Comparison of ENCODE assay signal across 27 cellular contexts in the genomic region with DNA sequence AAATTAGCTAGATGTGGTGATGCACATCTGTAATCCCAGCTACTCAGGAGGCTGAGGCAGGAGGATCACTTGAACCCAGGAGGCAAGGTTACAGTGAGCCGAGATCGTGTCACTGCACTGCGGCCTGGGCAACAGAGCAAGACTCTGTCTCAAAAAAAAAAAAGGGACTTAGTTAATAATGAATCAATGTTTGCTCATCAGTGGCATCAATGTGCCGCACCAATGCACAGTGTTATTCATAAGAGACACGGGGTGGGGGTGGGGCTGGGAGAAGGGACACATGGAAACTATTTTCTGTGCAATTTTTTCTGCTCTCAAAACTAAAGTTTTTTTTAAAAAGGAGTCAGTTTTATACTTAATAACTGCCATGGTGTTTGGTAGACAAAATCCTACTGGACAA. TPM values are rescaled to one million over a fixed set of nuclear protein-coding genes. Genes with fewer than 3 reads are reported as not detected.
"Had no signal": no experiment of that assay in that cellular context is flagged by ENCODE, and none has a peak within 500 bp of the region (broad histone marks: within the 10 kb centered on the region; RNA-seq: fewer than 3 reads in every experiment).

No MANE protein-coding gene starts in this region.

- H2AFZ ChIP-seq: parathyroid adenoma had no signal

- H3K79me2 ChIP-seq: parathyroid adenoma had no signal

- ATAC-seq: heart right ventricle; left ventricle myocardium superior; naive thymus-derived CD8-positive, alpha-beta T cell; sciatic nerve; stimulated activated effector memory CD8-positive, alpha-beta T cell treated with anti-CD3 and anti-CD28 coated beads, Interleukin-12 subunit alpha, Interleukin-12 subunit beta, amount 100 ng/mL, for 72 hours; WTC11 had no signal

- H3K9ac ChIP-seq: parathyroid adenoma had no signal

- H3K27me3 ChIP-seq: colonic mucosa, vagina had no signal

- H3K4me3 Mint-ChIP-seq: activated naive CD8-positive, alpha-beta T cell treated with anti-CD3 and anti-CD28 coated beads for 36 hours; activated T-cell treated with anti-CD3 and anti-CD28 coated beads, Interleukin-2, amount 50 U/mL, for 24 hours; endodermal cell; mesothelial cell of epicardium; naive thymus-derived CD8-positive, alpha-beta T cell; stimulated activated effector memory CD8-positive, alpha-beta T cell treated with anti-CD3 and anti-CD28 coated beads, Interleukin-12 subunit alpha, Interleukin-12 subunit beta, amount 100 ng/mL, for 72 hours; type B pancreatic cell; WTC11 had no signal

- H3K36me3 Mint-ChIP-seq: activated naive CD8-positive, alpha-beta T cell treated with anti-CD3 and anti-CD28 coated beads for 36 hours; mesothelial cell of epicardium; naive thymus-derived CD8-positive, alpha-beta T cell; stimulated activated effector memory CD8-positive, alpha-beta T cell treated with anti-CD3 and anti-CD28 coated beads, Interleukin-12 subunit alpha, Interleukin-12 subunit beta, amount 100 ng/mL, for 72 hours; type B pancreatic cell; WTC11 had no signal

- H3K9me3 ChIP-seq: colonic mucosa, heart right ventricle, thoracic aorta, vagina had no signal

- H3K9me3 Mint-ChIP-seq: activated naive CD8-positive, alpha-beta T cell treated with anti-CD3 and anti-CD28 coated beads for 36 hours; activated T-cell treated with anti-CD3 and anti-CD28 coated beads, Interleukin-2, amount 50 U/mL, for 24 hours; activated T-helper 2 cell treated with anti-CD3 and anti-CD28 coated beads, Interferon-gamma antibody, Interleukin-2, Interleukin-4, amounts not matched to agents 10 μg/mL and 5 μg/mL and 100 μg/mL, durations not matched to agents 14 hours and 24 hours and 36 hours; endodermal cell; mesothelial cell of epicardium; naive thymus-derived CD8-positive, alpha-beta T cell; stimulated activated effector memory CD8-positive, alpha-beta T cell treated with anti-CD3 and anti-CD28 coated beads, Interleukin-12 subunit alpha, Interleukin-12 subunit beta, amount 100 ng/mL, for 72 hours; type B pancreatic cell; WTC11 had no signal

- H3K4me3 ChIP-seq: colonic mucosa, heart right ventricle, thoracic aorta, vagina had no signal

- H3K27ac ChIP-seq: heart right ventricle, parathyroid adenoma, thoracic aorta, vagina had no signal

- H3K4me1 ChIP-seq: parathyroid adenoma had no signal

- DNase-seq: activated CD4-positive, alpha-beta T cell treated with anti-CD3 and anti-CD28 coated beads, Interleukin-2, amount 50 U/mL, for 4 hours; activated CD8-positive, alpha-beta memory T cell treated with anti-CD3 and anti-CD28 coated beads for 24 hours; activated CD8-positive, alpha-beta memory T cell treated with anti-CD3 and anti-CD28 coated beads, Interleukin-2, amount 50 U/mL, for 4 hours; activated naive CD4-positive, alpha-beta T cell treated with Interleukin-2 at 50 U/mL for 16 hours; activated naive CD8-positive, alpha-beta T cell treated with anti-CD3 and anti-CD28 coated beads for 36 hours; activated T-cell treated with anti-CD3 and anti-CD28 coated beads, Interleukin-2, amount 50 U/mL, for 24 hours; amniotic stem cell; heart right ventricle; left ventricle myocardium superior; mammary epithelial cell; naive thymus-derived CD8-positive, alpha-beta T cell; small intestine; stimulated activated CD4-positive, alpha-beta T cell treated with anti-CD3 and anti-CD28 coated beads, Interleukin-2, amount 100 ng/mL, for 24 hours; T-helper 1 cell had no signal

- H3K27ac Mint-ChIP-seq: endodermal cell, mesothelial cell of epicardium, type B pancreatic cell, WTC11 had no signal

- H3K36me3 ChIP-seq: colonic mucosa, heart right ventricle, thoracic aorta, vagina had no signal

RNA-seq across cellular contexts. Expression of gene ATP2C2, which starts 6.8 kb away (rescaled TPM):
- total RNA-seq: activated naive CD8-positive, alpha-beta T cell treated with anti-CD3 and anti-CD28 coated beads for 36 hours; activated T-helper 2 cell treated with anti-CD3 and anti-CD28 coated beads, Interferon-gamma antibody, Interleukin-2, Interleukin-4, amounts not matched to agents 10 μg/mL and 5 μg/mL and 100 μg/mL, durations not matched to agents 14 hours and 24 hours and 36 hours; fibroblast of villous mesenchyme; heart right ventricle; left ventricle myocardium superior; naive thymus-derived CD8-positive, alpha-beta T cell; pulmonary artery endothelial cell had no signal
- polyA plus RNA-seq: mammary epithelial cell; naive thymus-derived CD8-positive, alpha-beta T cell had no signal
